1 cellular context compared by ENCODE assay signal in genomic region chr13:30504081-30504480, GRCh38.
A peak's percentile ranks its signal among the peaks of the same experiment; 100 is the strongest.
TF ChIP-seq lines count a peak whose summit lies in the region.

No MANE protein-coding gene starts in this region.

TF ChIP-seq in K562, 482 proteins besides CTCF, POLR2A, EP300 and RAD21 (continued from another document and continues in another):
- no peak for TF ChIP-seq RREB1 (CRISPR knock-in tag; IDR thresholded peaks at IDR 0.05)
- TF ChIP-seq POLR2AphosphoS5 (IDR thresholded peaks at IDR 0.05; ENCODE audit: control insufficient read depth, insufficient read depth, low read depth, low read length), result no peak
- TF ChIP-seq ARID3A (IDR thresholded peaks at IDR 0.05; ENCODE audit: borderline replicate concordance, low read depth, low read length), result no peak
- TF ChIP-seq POLR3A (IDR thresholded peaks at IDR 0.05; ENCODE audit: borderline replicate concordance, extremely low read depth, insufficient read depth, insufficient read length), result no peak
- TF ChIP-seq RB1 (IDR thresholded peaks at IDR 0.05; ENCODE audit: low read depth), result no peak
- TF ChIP-seq ZEB2 (IDR thresholded peaks at IDR 0.05), result no peak
- no peak for TF ChIP-seq PHB (CRISPR knock-in tag; IDR thresholded peaks at IDR 0.05)
- no peak for TF ChIP-seq SMAD2 (IDR thresholded peaks at IDR 0.05; ENCODE audit: low read depth, low read length)
- no peak for TF ChIP-seq ZNF766 (CRISPR knock-in tag; conservative IDR thresholded peaks at IDR 0.05)
- no peak for TF ChIP-seq PML (IDR thresholded peaks at IDR 0.05; ENCODE audit: low read length)
- peak; percentile 72 for TF ChIP-seq TCF3 (CRISPR knock-in tag; IDR thresholded peaks at IDR 0.05)
- peak; percentile 82 for TF ChIP-seq TEAD4 (IDR thresholded peaks at IDR 0.05; ENCODE audit: low read length)
- TF ChIP-seq TEAD4 (CRISPR knock-in tag; IDR thresholded peaks at IDR 0.05; ENCODE audit: borderline replicate concordance), result no peak
- peak; percentile 76 for TF ChIP-seq TAL1 (IDR thresholded peaks at IDR 0.05)
- TF ChIP-seq ZNF668 (CRISPR knock-in tag; IDR thresholded peaks at IDR 0.05), result no peak
- TF ChIP-seq HDAC2 (IDR thresholded peaks at IDR 0.05), result peak; percentile 48; the same call in 1 of the 2 replicates
- TF ChIP-seq FOXK1 (CRISPR knock-in tag; IDR thresholded peaks at IDR 0.05; ENCODE audit: borderline replicate concordance), result no peak
- no peak for TF ChIP-seq SREBF2 (CRISPR knock-in tag; IDR thresholded peaks at IDR 0.05)
- no peak for TF ChIP-seq ZNF282 (CRISPR knock-in tag; IDR thresholded peaks at IDR 0.05)
- no peak for TF ChIP-seq MITF (IDR thresholded peaks at IDR 0.05)
- TF ChIP-seq RERE (CRISPR knock-in tag; IDR thresholded peaks at IDR 0.05; ENCODE audit: borderline replicate concordance), result no peak
- TF ChIP-seq GTF3C2 (IDR thresholded peaks at IDR 0.05; ENCODE audit: borderline replicate concordance, extremely low read depth, insufficient read length), result no peak
- TF ChIP-seq HMG20B (CRISPR knock-in tag; IDR thresholded peaks at IDR 0.05), result no peak
- no peak for TF ChIP-seq GTF2A2 (tag; IDR thresholded peaks at IDR 0.05)
- no peak for TF ChIP-seq POLR2H (tag; IDR thresholded peaks at IDR 0.05; ENCODE audit: low read depth)
- no peak for TF ChIP-seq KDM5B (IDR thresholded peaks at IDR 0.05; ENCODE audit: insufficient replicate concordance, low read depth, low read length)
- 0 out of 2 replicates have a peak, but pooled peaks have one; percentile 23 for TF ChIP-seq NFIC (IDR thresholded peaks at IDR 0.05)
- TF ChIP-seq ATF1 (CRISPR knock-in tag; IDR thresholded peaks at IDR 0.05), result no peak
- no peak for TF ChIP-seq ATF1 (tag; IDR thresholded peaks at IDR 0.05)
- TF ChIP-seq SIN3A (IDR thresholded peaks at IDR 0.05; ENCODE audit: borderline replicate concordance in 2 of 2, control insufficient read depth in 1 of 2, low read depth in 2 of 2, low read length in 2 of 2), result no peak
- TF ChIP-seq NCOR1 (IDR thresholded peaks at IDR 0.05), result peak; percentile 66; the same call in 1 of the 2 replicates
- TF ChIP-seq HMG20A (CRISPR knock-in tag; conservative IDR thresholded peaks at IDR 0.05), result no peak
- TF ChIP-seq TGIF2 (CRISPR knock-in tag; IDR thresholded peaks at IDR 0.05), result no peak
- no peak for TF ChIP-seq ZC3H8 (IDR thresholded peaks at IDR 0.05)
- TF ChIP-seq ARNT (IDR thresholded peaks at IDR 0.05), result no peak
- peak; percentile 88 for TF ChIP-seq SOX6 (IDR thresholded peaks at IDR 0.05)
- TF ChIP-seq KDM1A (IDR thresholded peaks at IDR 0.05), result peak in 1 of 2 experiments; percentile 66; a peak in 1 of 4 replicates
- peak; percentile 86 for TF ChIP-seq CBFA2T3 (IDR thresholded peaks at IDR 0.05)
- no peak for TF ChIP-seq CUX1 (CRISPR knock-in tag; IDR thresholded peaks at IDR 0.05)
- no peak for TF ChIP-seq EP400 (IDR thresholded peaks at IDR 0.05)
- peak; percentile 67 for TF ChIP-seq SMARCA4 (IDR thresholded peaks at IDR 0.05)
